ENCODE assay signal across 9 cellular contexts in genomic region chr2:216539791-216540241, GRCh38. TPM values are rescaled to one million over a fixed set of nuclear protein-coding genes. Genes with fewer than 3 reads are reported as not detected.
DNase-seq lines count a peak whose midpoint lies in the region; ATAC-seq, FAIRE-seq and TF ChIP-seq lines count a peak whose summit lies in the region.
"Had no signal": no experiment of that assay in that cellular context is flagged by ENCODE, and none has a peak within 500 bp of the region (broad histone marks: within the 10 kb centered on the region; RNA-seq: fewer than 3 reads in every experiment).

No MANE protein-coding gene starts in this region.

- H3K4me3 ChIP-seq in small intestine (ENCODE audit: low read depth in 1 of 2, low read length in 2 of 2): no peak overlapping the region

- no peak overlapping the region for H3K4me3 Mint-ChIP-seq in type B pancreatic cell

- H3K27ac ChIP-seq in small intestine (ENCODE audit: low read depth in 1 of 2, low read length in 1 of 2): no peak overlapping the region
- H3K27ac ChIP-seq: HL-60 had no signal

- H3K36me3 Mint-ChIP-seq in type B pancreatic cell: no peaks in the 10 kb centered on the region

- peak; percentile 55 for ATAC-seq in GM19452 (IDR thresholded peaks at IDR 0.05; ENCODE audit: unreplicated experiment)
- ATAC-seq in GM18520 (IDR thresholded peaks at IDR 0.05; ENCODE audit: unreplicated experiment): no peak

- DNase-seq in NCI-H1694 treated with DMSO at 0.1 percent for 48 hours (lab: John Stamatoyannopoulos, UW) (peak; percentile 40), dermis blood vessel endothelial cell (peak; percentile 79), small intestine (peak; percentile 79), type B pancreatic cell (ENCODE audit: extremely low spot score, unreplicated experiment) (no peak), GM19239 (ENCODE audit: insufficient read length, low spot score) (no peak), Kasumi-1 (lab: John Stamatoyannopoulos, UW) (no peak)

- peaks cover 4% of the 10 kb centered on the region for H3K27me3 Mint-ChIP-seq in type B pancreatic cell

- WGBS in small intestine, 3 donors: 9 to 44% (median 25%) methylated on average over 4 of the region's 4 CpGs

- H3K36me3 ChIP-seq in small intestine (ENCODE audit: control insufficient read depth in 2 of 2, insufficient read depth in 2 of 2, low read length in 2 of 2): no peaks in the 10 kb centered on the region

- peaks cover 54% of the 10 kb centered on the region for H3K4me1 Mint-ChIP-seq in type B pancreatic cell (ENCODE audit: unreplicated experiment)

- H3K4me1 ChIP-seq in small intestine (ENCODE audit: control insufficient read depth in 2 of 2, insufficient read depth in 1 of 2, low read depth in 1 of 2, low read length in 1 of 2): peaks cover 0 to 3% of the 10 kb centered on the region in 2 donors

- no peak for TF ChIP-seq CTCF in type B pancreatic cell (conservative IDR thresholded peaks at IDR 0.05)

- H3K9me3 Mint-ChIP-seq in type B pancreatic cell: peaks cover 6% of the 10 kb centered on the region

- no peaks in the 10 kb centered on the region for H3K9me3 ChIP-seq in small intestine (ENCODE audit: control insufficient read depth, low read depth)

- H3K27ac Mint-ChIP-seq in type B pancreatic cell: no peak overlapping the region

- no peaks in the 10 kb centered on the region for H3K27me3 ChIP-seq in small intestine (ENCODE audit: control insufficient read depth in 2 of 2, insufficient read depth in 2 of 2, low read length in 2 of 2)

- FAIRE-seq in small intestine (lab: Jason Lieb, UNC) (no peak), GM19239 (lab: Jason Lieb, UNC) (no peak)

RNA-seq across cellular contexts. Expression of gene RPL37A, which starts 41.2 kb away (rescaled TPM):
- total RNA-seq in dermis blood vessel endothelial cell (1,015 and 1,508 TPM in 2 replicates), type B pancreatic cell (ENCODE audit: low replicate concordance) (3,063 and 3,098 TPM in 2 replicates)
- polyA plus RNA-seq in small intestine: 1,000 to 10,000 TPM; 1,824 to 4,790 (median 3,591) TPM

Comparison
In these comparisons a context has a peak if more than half of its experiments do, and no peak if none do; other contexts are left out.
1. DNase-seq: peak in NCI-H1694 treated with DMSO at 0.1 percent for 48 hours (single experiment), dermis blood vessel endothelial cell (single experiment) and small intestine (single experiment); none in type B pancreatic cell (single experiment), GM19239 (single experiment) and Kasumi-1 (0 of 2).